In genomic region chr3:138349926-138350665, GRCh38 we compare ENCODE assay signal across 12 cellular contexts. TPM values are rescaled to one million over a fixed set of nuclear protein-coding genes. Genes with fewer than 3 reads are reported as not detected.
A peak's percentile ranks its signal among the peaks of the same experiment; 100 is the strongest.
DNase-seq lines count a peak whose midpoint lies in the region; ATAC-seq and TF ChIP-seq lines count a peak whose summit lies in the region.
"Had no signal": no experiment of that assay in that cellular context is flagged by ENCODE, and none has a peak within 500 bp of the region (broad histone marks: within the 10 kb centered on the region; RNA-seq: fewer than 3 reads in every experiment).

No MANE protein-coding gene starts in this region.

- H3K9me3 ChIP-seq in right atrium auricular region (no peaks in the 10 kb centered on the region), gastrocnemius medialis (no peaks in the 10 kb centered on the region), PC-3 (ENCODE audit: low read length) (no peaks in the 10 kb centered on the region)

- H3K27ac ChIP-seq in right atrium auricular region (peak overlapping the region; percentile 94 to 97), gastrocnemius medialis (peak overlapping the region; percentile 93 to 98 (median 97)), PC-3 (ENCODE audit: low read length) (no peak overlapping the region)

- H3K4me3 ChIP-seq in right atrium auricular region = peak overlapping the region; percentile 88 to 94
- H3K4me3 ChIP-seq in gastrocnemius medialis = peak overlapping the region; percentile 63 to 87 (median 74)
- H3K4me3 ChIP-seq in PC-3 (ENCODE audit: low read length) = no peak overlapping the region

- H3K36me3 Mint-ChIP-seq in WTC11 = no peaks in the 10 kb centered on the region
- no peaks in the 10 kb centered on the region for H3K36me3 Mint-ChIP-seq in activated CD4-positive, alpha-beta memory T cell treated with anti-CD3 and anti-CD28 coated beads for 36 hours

- peak overlapping the region; percentile 9; the same call in 1 of the 2 replicates for H3K4me3 Mint-ChIP-seq in WTC11
- no peak overlapping the region for H3K4me3 Mint-ChIP-seq in activated CD4-positive, alpha-beta memory T cell treated with anti-CD3 and anti-CD28 coated beads for 36 hours
- H3K4me3 Mint-ChIP-seq: T-helper 1 cell treated with Interleukin-12 subunit alpha and Interleukin-12 subunit beta and Interleukin-4 antibody, amounts not matched to agents 30 μg/mL and 1 μg/mL, for 36 hours had no signal

- DNase-seq in GM03348 (ENCODE audit: low spot score) (peak; percentile 41), WTC11 (ENCODE audit: low spot score) (no peak), right atrium auricular region (ENCODE audit: low spot score) (no peak), gastrocnemius medialis (peak in 1 of 2 donors; percentile 64), NCI-H526 treated with DMSO at 0.1 percent for 48 hours (lab: John Stamatoyannopoulos, UW) (no peak), NCI-H146 (lab: John Stamatoyannopoulos, UW) (no peak), PC-3 (no peak)
- no peak for DNase-seq in activated CD4-positive, alpha-beta memory T cell treated with anti-CD3 and anti-CD28 coated beads for 36 hours
- DNase-seq: NCI-H2029 treated with DMSO at 0.1 percent for 48 hours, small intestine had no signal

- no peak overlapping the region for H2AFZ ChIP-seq in PC-3 (ENCODE audit: low read length)

- H3K36me3 ChIP-seq in right atrium auricular region (peaks cover 5% of the 10 kb centered on the region), gastrocnemius medialis (peaks cover 0 to 8% of the 10 kb centered on the region in 2 donors), PC-3 (ENCODE audit: low read depth, low read length) (no peaks in the 10 kb centered on the region)

- H3K27me3 ChIP-seq in right atrium auricular region = no peaks in the 10 kb centered on the region
- no peaks in the 10 kb centered on the region for H3K27me3 ChIP-seq in gastrocnemius medialis
- no peaks in the 10 kb centered on the region for H3K27me3 ChIP-seq in PC-3 (ENCODE audit: low read length)

- H3F3A ChIP-seq in PC-3 (ENCODE audit: low read length, unreplicated experiment) = no peaks in the 10 kb centered on the region

- ATAC-seq in WTC11 (no peak), gastrocnemius medialis (peak; percentile 12 to 34), PC-3 (no peak)

- CTCF ChIA-PET in WTC11 (lab: Charles Lee) (interaction anchor here (0.6 to 2.8 kb wide), 13 partner anchors 14 to 280 kb away, joined by 3 to 19 read pairs (median 4); partner anchors contain the start of gene ESYT3), PC-3 (lab: Charles Lee) (no interaction called here)
- CTCF ChIA-PET in activated CD4-positive, alpha-beta memory T cell treated with anti-CD3 and anti-CD28 coated beads for 36 hours (lab: Charles Lee) = interaction anchor here (0.7 to 1.9 kb wide), 3 partner anchors 17 to 170 kb away, joined by 3 to 7 read pairs (median 5); no protein-coding TSS in a partner anchor

- no peaks in the 10 kb centered on the region for H3K9me2 ChIP-seq in PC-3 (replicated peaks; ENCODE audit: low read length)

- no peak overlapping the region for H3K9ac ChIP-seq in PC-3 (ENCODE audit: low read length)

- no peaks in the 10 kb centered on the region for H3K79me2 ChIP-seq in PC-3 (ENCODE audit: low read length)

- H3K27me3 Mint-ChIP-seq in WTC11 (ENCODE audit: low read depth) = peaks cover 15% of the 10 kb centered on the region
- peaks cover 31% of the 10 kb centered on the region for H3K27me3 Mint-ChIP-seq in activated CD4-positive, alpha-beta memory T cell treated with anti-CD3 and anti-CD28 coated beads for 36 hours

- H3K4me1 Mint-ChIP-seq in WTC11 = peaks cover 17% of the 10 kb centered on the region
- peaks cover 7% of the 10 kb centered on the region for H3K4me1 Mint-ChIP-seq in activated CD4-positive, alpha-beta memory T cell treated with anti-CD3 and anti-CD28 coated beads for 36 hours (ENCODE audit: low read depth)

- TF ChIP-seq POLR2A in gastrocnemius medialis (IDR thresholded peaks at IDR 0.05) = no peak

- peaks cover 0 to 60% of the 10 kb centered on the region in 2 donors for H3K4me1 ChIP-seq in right atrium auricular region
- H3K4me1 ChIP-seq in gastrocnemius medialis = peaks cover 42 to 57% of the 10 kb centered on the region in 2 donors
- H3K4me1 ChIP-seq in PC-3 (ENCODE audit: insufficient read depth, low read length) = no peaks in the 10 kb centered on the region

- in situ Hi-C loops in gastrocnemius medialis (cut with MboI; ENCODE audit: low sequenced_read_pairs in 4 of 4) = loop anchor here in 1 of 4 donors (25.0 kb wide), 2 partner anchors 163 to 562 kb away; partner anchors contain the start of gene ARMC8

- POLR2A ChIA-PET in WTC11 (lab: Charles Lee) = no interaction called here
- POLR2A ChIA-PET in activated CD4-positive, alpha-beta memory T cell treated with anti-CD3 and anti-CD28 coated beads for 36 hours (lab: Charles Lee) = interaction anchor here (0.6 kb wide), 1 partner anchor 176 kb away, joined by 3 read pairs; no protein-coding TSS in a partner anchor
- POLR2A ChIA-PET in PC-3 (lab: Charles Lee; ENCODE audit: unreplicated experiment) = interaction anchor here (0.6 kb wide), 1 partner anchor 71 kb away, joined by 4 read pairs; no protein-coding TSS in a partner anchor

- no peak overlapping the region for H3K27ac Mint-ChIP-seq in WTC11
- H3K27ac Mint-ChIP-seq in activated CD4-positive, alpha-beta memory T cell treated with anti-CD3 and anti-CD28 coated beads for 36 hours = no peak overlapping the region
- H3K27ac Mint-ChIP-seq: stimulated activated naive CD8-positive, alpha-beta T cell treated with anti-CD3 and anti-CD28 coated beads, Interleukin-15, Interleukin-2, amounts not matched to agents 100 ng/mL and 50 ng/mL, for 24 hours; T-helper 1 cell treated with Interleukin-12 subunit alpha and Interleukin-12 subunit beta and Interleukin-4 antibody, amounts not matched to agents 30 μg/mL and 1 μg/mL, for 36 hours had no signal

- no peak overlapping the region for H3K4me2 ChIP-seq in PC-3 (ENCODE audit: low read length)

- TF ChIP-seq CTCF in WTC11 (IDR thresholded peaks at IDR 0.05) (no peak), right atrium auricular region (IDR thresholded peaks at IDR 0.05) (no peak), gastrocnemius medialis (IDR thresholded peaks at IDR 0.05 in 4 of 5, conservative IDR thresholded peaks at IDR 0.05 in 1 of 5) (no peak), PC-3 (conservative IDR thresholded peaks at IDR 0.05; ENCODE audit: low read depth, low read length) (no peak)

- H3K9me3 Mint-ChIP-seq in WTC11 = peaks cover 6% of the 10 kb centered on the region; the same call in 1 of the 2 replicates
- no peaks in the 10 kb centered on the region for H3K9me3 Mint-ChIP-seq in activated CD4-positive, alpha-beta memory T cell treated with anti-CD3 and anti-CD28 coated beads for 36 hours
- H3K9me3 Mint-ChIP-seq: stimulated activated naive CD8-positive, alpha-beta T cell treated with anti-CD3 and anti-CD28 coated beads, Interleukin-15, Interleukin-2, amounts not matched to agents 100 ng/mL and 50 ng/mL, for 24 hours; T-helper 1 cell treated with Interleukin-12 subunit alpha and Interleukin-12 subunit beta and Interleukin-4 antibody, amounts not matched to agents 30 μg/mL and 1 μg/mL, for 36 hours had no signal

- H4K20me1 ChIP-seq in PC-3 (ENCODE audit: low read length) = no peaks in the 10 kb centered on the region

- intact Hi-C loops in gastrocnemius medialis (cut with DNase I; ENCODE audit: low total_unique reads) (loop anchor here (5.0 kb wide), 1 partner anchor 32 kb away; no protein-coding TSS in a partner anchor), PC-3 (cut with micrococcal nuclease) (loop anchor here (5.0 kb wide), 2 partner anchors 42 to 178 kb away; partner anchors contain the start of gene DBR1)
- intact Hi-C loops in activated CD4-positive, alpha-beta memory T cell treated with anti-CD3 and anti-CD28 coated beads for 36 hours (cut with micrococcal nuclease) = no loop called here

- BruUV-seq in PC-3 (replicated peaks; lab: Mats Ljungman, UMichigan) = no TSS peak

TF ChIP-seq in WTC11, 78 proteins besides CTCF, POLR2A, EP300 and RAD21:
- no peak for TF ChIP-seq ZNF263 (CRISPR knock-in tag; IDR thresholded peaks at IDR 0.05; ENCODE audit: low read depth)
- no peak for TF ChIP-seq MLX (CRISPR knock-in tag; IDR thresholded peaks at IDR 0.05)
- no peak for TF ChIP-seq SMAD4 (CRISPR knock-in tag; IDR thresholded peaks at IDR 0.05)

RNA-seq across cellular contexts. Expression of gene MRAS, which starts 1.7 kb away (rescaled TPM):
- total RNA-seq in WTC11 (2021) = 11.1 to 14.8 TPM (median 11.7 TPM) in 3 replicates
- 100 to 1,000 TPM; 174 to 288 TPM for total RNA-seq in right atrium auricular region
- 100 to 1,000 TPM in 1 of 4 donors, 10 to 100 TPM in 3; 45.8 to 149 (median 57.7) TPM for total RNA-seq in gastrocnemius medialis
- total RNA-seq in activated CD4-positive, alpha-beta memory T cell treated with anti-CD3 and anti-CD28 coated beads for 36 hours = under 1 TPM; 0.10 to 0.19 TPM
- 2.8 and 5.3 TPM in 2 replicates for total RNA-seq in PC-3 (2014; rRNA removed)

RNA-seq across cellular contexts. Expression of gene NME9, which starts 20.4 kb away (rescaled TPM):
- total RNA-seq in WTC11 (2021) (not detected in 3 replicates), right atrium auricular region (not detected), gastrocnemius medialis (1 to 10 TPM in 2 of 4 donors, under 1 TPM in 1, not detected in 1; 0.38 to 7.3 (median 2.0) TPM), PC-3 (2014; rRNA removed) (0.40 TPM in 1 of 2 replicates, not detected in the other)
- total RNA-seq in activated CD4-positive, alpha-beta memory T cell treated with anti-CD3 and anti-CD28 coated beads for 36 hours = under 1 TPM; 0.58 to 0.90 TPM

Comparison
In these comparisons a context has a peak if more than half of its experiments do, and no peak if none do; other contexts are left out.
1. ATAC-seq: peak in gastrocnemius medialis (2 of 2); none in WTC11 (single experiment) and PC-3 (single experiment).